ENCODE assay signal across 20 cellular contexts in genomic region chr13:48707405-48707804, GRCh38. TPM values are rescaled to one million over a fixed set of nuclear protein-coding genes. Genes with fewer than 3 reads are reported as not detected.
DNase-seq lines count a peak whose midpoint lies in the region; ATAC-seq and TF ChIP-seq lines count a peak whose summit lies in the region.
"Had no signal": no experiment of that assay in that cellular context is flagged by ENCODE, and none has a peak within 500 bp of the region (broad histone marks: within the 10 kb centered on the region; RNA-seq: fewer than 3 reads in every experiment).

No MANE protein-coding gene starts in this region.

- H3K4me1 Mint-ChIP-seq in effector memory CD8-positive, alpha-beta T cell (ENCODE audit: low read depth in 2 of 2), result peaks cover 3 to 19% of the 10 kb centered on the region in 2 donors
- peaks cover 69 to 88% of the 10 kb centered on the region in 2 donors for H3K4me1 Mint-ChIP-seq in natural killer cell
- H3K4me1 Mint-ChIP-seq: B cell had no signal

- no peak overlapping the region for H3K9ac ChIP-seq in PC-3 (ENCODE audit: low read length)
- H3K9ac ChIP-seq: BLaER1 had no signal

- no peaks in the 10 kb centered on the region for H3K9me3 ChIP-seq in PC-3 (ENCODE audit: low read length)

- BruUV-seq in PC-3 (replicated peaks; lab: Mats Ljungman, UMichigan), result no TSS peak

- no peaks in the 10 kb centered on the region for H3K4me1 ChIP-seq in PC-3 (ENCODE audit: insufficient read depth, low read length)
- H3K4me1 ChIP-seq: BLaER1 had no signal

- POLR2A ChIA-PET in PC-3 (lab: Charles Lee; ENCODE audit: unreplicated experiment), result no interaction called here

- peak overlapping the region in 1 of 2 donors; percentile 45 for H3K27ac Mint-ChIP-seq in effector memory CD8-positive, alpha-beta T cell
- peak overlapping the region; percentile 73 to 88 for H3K27ac Mint-ChIP-seq in natural killer cell
- H3K27ac Mint-ChIP-seq: B cell; CD4-positive, CD25-positive, alpha-beta regulatory T cell; CD8-positive, alpha-beta T cell; GM23338; H9 had no signal

- H3K36me3 Mint-ChIP-seq in effector memory CD8-positive, alpha-beta T cell (ENCODE audit: insufficient read depth), result no peaks in the 10 kb centered on the region
- H3K36me3 Mint-ChIP-seq in natural killer cell, result peaks cover 18% of the 10 kb centered on the region

- no peaks in the 10 kb centered on the region for H4K20me1 ChIP-seq in PC-3 (ENCODE audit: low read length)
- H4K20me1 ChIP-seq: BLaER1 had no signal

- H3K27me3 ChIP-seq in PC-3 (ENCODE audit: low read length), result no peaks in the 10 kb centered on the region
- H3K27me3 ChIP-seq: BLaER1 had no signal

- H3K79me2 ChIP-seq in PC-3 (ENCODE audit: low read length), result no peaks in the 10 kb centered on the region

- peak; percentile 62 for ATAC-seq in effector memory CD8-positive, alpha-beta T cell (replicated peaks)
- ATAC-seq in natural killer cell (peak; percentile 51 to 73 (median 54)), HG03342 (IDR thresholded peaks at IDR 0.05; ENCODE audit: unreplicated experiment) (no peak), PC-3 (no peak)
- ATAC-seq: CD8-positive, alpha-beta T cell; GM23338; HCT116 had no signal

- H3F3A ChIP-seq in PC-3 (ENCODE audit: low read length, unreplicated experiment), result no peaks in the 10 kb centered on the region

- H3K9me2 ChIP-seq in PC-3 (replicated peaks; ENCODE audit: low read length), result no peaks in the 10 kb centered on the region

- no peak for TF ChIP-seq CTCF in natural killer cell (IDR thresholded peaks at IDR 0.05)
- TF ChIP-seq CTCF in PC-3 (conservative IDR thresholded peaks at IDR 0.05; ENCODE audit: low read depth, low read length), result no peak

- no peak overlapping the region for H3K27ac ChIP-seq in PC-3 (ENCODE audit: low read length)
- H3K27ac ChIP-seq: 22Rv1, BLaER1, C4-2B had no signal

- CTCF ChIA-PET in PC-3 (lab: Charles Lee), result no interaction called here

- H2AFZ ChIP-seq in PC-3 (ENCODE audit: low read length), result no peak overlapping the region
- H2AFZ ChIP-seq: GM23338 had no signal

- no peak overlapping the region for H3K4me3 ChIP-seq in PC-3 (ENCODE audit: low read length)
- H3K4me3 ChIP-seq: BLaER1, GM23338 had no signal

- no peak overlapping the region for H3K4me2 ChIP-seq in PC-3 (ENCODE audit: low read length)
- H3K4me2 ChIP-seq: BLaER1, GM23338 had no signal

- intact Hi-C loops in natural killer cell (cut with micrococcal nuclease), result loop anchor here (5.0 kb wide), 1 partner anchor 55 kb away; the partner anchor contains the start of gene CYSLTR2
- intact Hi-C loops in PC-3 (cut with micrococcal nuclease), result no loop called here

- H3K36me3 ChIP-seq in PC-3 (ENCODE audit: low read depth, low read length), result no peaks in the 10 kb centered on the region
- H3K36me3 ChIP-seq: BLaER1 had no signal

- H3K9me3 Mint-ChIP-seq in effector memory CD8-positive, alpha-beta T cell, result peaks cover 0 to 8% of the 10 kb centered on the region in 2 donors
- peaks cover 9 to 11% of the 10 kb centered on the region in 2 donors for H3K9me3 Mint-ChIP-seq in natural killer cell

- peaks cover 0 to 9% of the 10 kb centered on the region in 2 donors for H3K27me3 Mint-ChIP-seq in effector memory CD8-positive, alpha-beta T cell
- no peaks in the 10 kb centered on the region for H3K27me3 Mint-ChIP-seq in natural killer cell (ENCODE audit: low read depth in 2 of 2)

- peak; percentile 12 for DNase-seq in NK-92 treated with Interleukin-12 subunit alpha and Interleukin-12 subunit beta, amount 100 ng/mL, for 24 hours (lab: John Stamatoyannopoulos, UW)
- DNase-seq in NK-92 (lab: John Stamatoyannopoulos, UW; ENCODE audit: unreplicated experiment) (no peak), natural killer cell (no peak), PC-3 (no peak)
- no peak for DNase-seq in effector memory CD8-positive, alpha-beta T cell
- DNase-seq: CD4-positive, CD25-positive, alpha-beta regulatory T cell; DMS 273 treated with DMSO at 0.1 percent for 48 hours; DMS79; EL; GF-D8; H9 had no signal

- peak overlapping the region in 1 of 2 donors; percentile 21 for H3K4me3 Mint-ChIP-seq in effector memory CD8-positive, alpha-beta T cell
- peak overlapping the region; percentile 67 for H3K4me3 Mint-ChIP-seq in natural killer cell
- H3K4me3 Mint-ChIP-seq: B cell; CD4-positive, CD25-positive, alpha-beta regulatory T cell; CD8-positive, alpha-beta T cell; GM23338; H9 had no signal

RNA-seq across cellular contexts. Expression of gene CYSLTR2, which starts 53.7 kb away (rescaled TPM):
- 1 to 10 TPM; 5.3 to 8.6 (median 7.9) TPM for total RNA-seq in natural killer cell
- not detected in 2 replicates for total RNA-seq in PC-3 (2014; rRNA removed)
- total RNA-seq: B cell, GM23338, H4, H9 had no signal

Comparison
In these comparisons a context has a peak if more than half of its experiments do, and no peak if none do; other contexts are left out.
1. ATAC-seq: peak in effector memory CD8-positive, alpha-beta T cell (single experiment) and natural killer cell (3 of 3); none in HG03342 (single experiment) and PC-3 (single experiment).